Comparison of ENCODE assay signal across 7 cellular contexts in genomic region chr15:73265536-73266153, GRCh38.
A peak's percentile ranks its signal among the peaks of the same experiment; 100 is the strongest.
DNase-seq lines count a peak whose midpoint lies in the region; ATAC-seq and TF ChIP-seq lines count a peak whose summit lies in the region.

No MANE protein-coding gene starts in this region.

- no peaks in the 10 kb centered on the region for H3K36me3 Mint-ChIP-seq in T-helper 17 cell (ENCODE audit: low read depth)

- in situ Hi-C loops in astrocyte of the spinal cord (cut with HindIII; ENCODE audit: low sequenced_read_pairs) = no loop called here

- no peak overlapping the region for H3K27ac Mint-ChIP-seq in T-helper 17 cell

- DNase-seq in GM06990 (ENCODE audit: extremely low read depth, insufficient read length) = no peak
- peak; percentile 15 for DNase-seq in KG1 (lab: John Stamatoyannopoulos, UW)
- peak; percentile 12 to 48 (median 23) for DNase-seq in T-helper 17 cell
- DNase-seq in astrocyte of the spinal cord (ENCODE audit: low read depth, low spot score) = peak; percentile 67
- peak in 1 of 2 donors; percentile 34 for DNase-seq in left colon
- peak; percentile 12 to 15 for DNase-seq in stimulated activated CD8-positive, alpha-beta memory T cell treated with anti-CD3 and anti-CD28 coated beads, Interleukin-2, amount 100 ng/mL, for 1 hour (ENCODE audit: low read depth in 2 of 2)

- H3K36me3 ChIP-seq in GM06990 (ENCODE audit: control insufficient read depth, insufficient read depth, low read length) = no peaks in the 10 kb centered on the region

- ATAC-seq in T-helper 17 cell = peak; percentile 85
- ATAC-seq in left colon = peak; percentile 61
- no peak for ATAC-seq in GM19351 (IDR thresholded peaks at IDR 0.05; ENCODE audit: unreplicated experiment)

- H3K9me3 ChIP-seq in T-helper 17 cell (ENCODE audit: control insufficient read depth, low read length, poor library complexity, severe bottlenecking) = no peaks in the 10 kb centered on the region

- H3K27me3 Mint-ChIP-seq in T-helper 17 cell = no peaks in the 10 kb centered on the region

- no peaks in the 10 kb centered on the region for H3K27me3 ChIP-seq in GM06990 (replicated peaks; ENCODE audit: control insufficient read depth, insufficient read depth, low read length)

- no peak overlapping the region for H3K4me3 Mint-ChIP-seq in T-helper 17 cell

- intact Hi-C loops in left colon (cut with DNase I, micrococcal nuclease) = no loop called here

- TF ChIP-seq CTCF in GM06990 (IDR thresholded peaks at IDR 0.05; ENCODE audit: insufficient read depth, low read length, poor library complexity, severe bottlenecking) (peak; percentile 89), astrocyte of the spinal cord (IDR thresholded peaks at IDR 0.05; ENCODE audit: low read depth, low read length) (peak; percentile 91)

- H3K4me1 Mint-ChIP-seq in T-helper 17 cell = peaks cover 8% of the 10 kb centered on the region

- H3K4me3 ChIP-seq in GM06990 (replicated peaks; ENCODE audit: low read depth, low read length) = no peak overlapping the region
- H3K4me3 ChIP-seq in astrocyte of the spinal cord (ENCODE audit: low read depth, low read length) = no peak overlapping the region
